In the genomic region with DNA sequence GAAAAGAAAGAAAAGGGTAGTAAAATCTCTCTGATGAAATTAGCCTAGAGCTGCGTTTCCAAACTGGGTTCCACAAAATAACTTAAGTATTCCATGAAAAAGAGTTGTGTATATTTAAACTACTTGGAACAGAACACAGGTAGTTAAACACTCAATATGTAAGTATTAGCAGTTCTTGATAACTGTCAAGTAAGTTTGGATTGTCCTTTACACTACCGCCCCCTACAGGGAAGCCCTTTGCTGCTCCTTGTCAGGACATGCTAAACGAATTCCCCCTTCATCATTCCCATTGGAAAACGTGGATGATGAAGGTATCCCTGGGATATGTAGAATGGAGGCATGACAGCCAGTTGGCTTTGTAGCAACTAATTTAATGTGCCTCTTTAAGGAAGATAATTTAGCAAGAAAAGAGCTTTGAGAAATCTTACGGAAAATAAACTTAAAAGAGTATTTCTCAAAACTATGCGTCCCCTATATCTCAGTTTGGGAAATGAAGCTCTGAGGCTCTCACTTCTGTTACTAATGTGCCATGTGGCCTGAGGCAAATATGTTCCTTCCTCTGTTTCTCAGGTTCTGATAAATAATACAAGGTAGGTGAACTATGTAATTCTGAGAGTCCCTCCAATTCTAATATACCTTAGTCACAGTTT, we compare ENCODE assay signal across 8 cellular contexts. TPM values are rescaled to one million over a fixed set of nuclear protein-coding genes. Genes with fewer than 3 reads are reported as not detected.
DNase-seq lines count a peak whose midpoint lies in the region; ATAC-seq and TF ChIP-seq lines count a peak whose summit lies in the region.

No MANE protein-coding gene starts in this region.

- no peak for ATAC-seq in HG03108 (IDR thresholded peaks at IDR 0.05; ENCODE audit: unreplicated experiment)

- TF ChIP-seq CTCF in GM12874 (IDR thresholded peaks at IDR 0.05; ENCODE audit: insufficient read depth, low read depth, low read length), result peak; percentile 82

- DNase-seq in AG08395 (ENCODE audit: low spot score) (peak; percentile 57), RKO (ENCODE audit: low spot score) (peak; percentile 50), glomerular endothelial cell (ENCODE audit: extremely low read depth, low read depth, low spot score) (peak; percentile 52), retina (peak; percentile 14), ureter (ENCODE audit: low spot score) (no peak)
- DNase-seq in activated effector memory CD4-positive, alpha-beta T cell treated with Interleukin-2 at 50 U/mL for 16 hours, result peak; percentile 27

RNA-seq across cellular contexts. Expression of gene NCBP3, which starts 18.8 kb away (rescaled TPM):
- 23.2 and 25.3 TPM in 2 replicates for total RNA-seq in glomerular endothelial cell
- total RNA-seq in ureter, result 46.1 TPM

RNA-seq across cellular contexts. Expression of gene ITGAE, which starts 26.3 kb away (rescaled TPM):
- total RNA-seq in glomerular endothelial cell (10.5 and 13.3 TPM in 2 replicates), ureter (28.5 TPM)
